In the genomic region with DNA sequence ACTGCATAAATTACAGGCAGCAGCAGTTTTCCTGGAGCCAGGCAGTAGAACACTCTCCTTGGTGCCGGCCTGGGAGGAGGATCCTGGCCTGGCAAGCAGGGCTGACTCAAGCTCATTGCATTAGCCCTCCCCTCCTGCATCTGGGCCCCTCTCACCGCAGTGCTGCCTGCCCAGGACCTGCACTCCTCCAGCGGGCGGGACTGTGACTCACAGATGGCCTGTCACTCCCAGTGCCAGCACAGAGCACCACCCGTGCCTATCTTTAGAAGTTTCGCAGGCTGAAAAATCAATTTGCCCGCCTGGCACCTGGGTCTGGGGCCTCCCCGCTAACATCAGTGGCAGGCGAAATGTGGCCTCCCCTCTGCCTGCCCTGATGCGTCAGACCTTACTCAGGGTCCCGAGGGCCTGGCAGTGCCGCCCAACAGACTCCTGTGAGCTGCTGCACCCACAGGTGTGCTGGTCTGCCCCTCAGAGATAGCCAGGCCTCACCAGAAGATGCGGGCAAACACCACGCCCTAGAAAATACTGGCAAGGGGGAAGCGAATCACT, we compare ENCODE assay signal across 9 cellular contexts.
DNase-seq lines count a peak whose midpoint lies in the region; ATAC-seq and TF ChIP-seq lines count a peak whose summit lies in the region.
"Had no signal": no experiment of that assay in that cellular context is flagged by ENCODE, and none has a peak within 500 bp of the region (broad histone marks: within the 10 kb centered on the region; RNA-seq: fewer than 3 reads in every experiment).

No MANE protein-coding gene starts in this region.

- DNase-seq in Calu3 (peak; percentile 91), NCI-H2171 treated with DMSO at 0.1 percent for 48 hours (lab: John Stamatoyannopoulos, UW) (peak; percentile 69), ecto neural progenitor cell (ENCODE audit: low spot score) (peak; percentile 56)
- no peak for DNase-seq in activated T-cell treated with anti-CD3 and anti-CD28 coated beads, Interleukin-2, amount 50 U/mL, for 1 hour

- no peak for TF ChIP-seq CTCF in Calu3 (IDR thresholded peaks at IDR 0.05; ENCODE audit: unreplicated experiment)
- TF ChIP-seq CTCF in nephron (IDR thresholded peaks at IDR 0.05; ENCODE audit: unreplicated experiment in 3 of 3): no peak

- no peak for ATAC-seq in HG03457 (IDR thresholded peaks at IDR 0.05; ENCODE audit: unreplicated experiment)
- no peak for ATAC-seq in HG03460 (IDR thresholded peaks at IDR 0.05; ENCODE audit: unreplicated experiment)
- ATAC-seq in HG03565 (IDR thresholded peaks at IDR 0.05; ENCODE audit: unreplicated experiment): no peak

- peaks cover 12% of the 10 kb centered on the region for H3K27me3 Mint-ChIP-seq in Calu3 (ENCODE audit: unreplicated experiment)
- H3K27me3 Mint-ChIP-seq in nephron (ENCODE audit: low read depth): no peaks in the 10 kb centered on the region

- BruUV-seq in Calu3 (replicated peaks; lab: Mats Ljungman, UMichigan): no TSS peak

- H3K27ac Mint-ChIP-seq in Calu3 (ENCODE audit: unreplicated experiment) (no peak overlapping the region), nephron (peak overlapping the region; percentile 34 to 73 (median 50))
- H3K27ac Mint-ChIP-seq: memory B cell had no signal

- H3K9me3 Mint-ChIP-seq in Calu3 (ENCODE audit: low read depth, unreplicated experiment): no peaks in the 10 kb centered on the region
- no peaks in the 10 kb centered on the region for H3K9me3 Mint-ChIP-seq in nephron
- H3K9me3 Mint-ChIP-seq: memory B cell had no signal

- CTCF ChIA-PET in Calu3 (lab: Charles Lee): interaction anchor here (0.7 to 2.4 kb wide), 3 partner anchors 8 to 11 kb away, joined by 3 to 8 read pairs (median 3); no protein-coding TSS in a partner anchor

- H3K4me3 Mint-ChIP-seq in Calu3 (ENCODE audit: low read depth, unreplicated experiment): peak overlapping the region; percentile 33
- H3K4me3 Mint-ChIP-seq in nephron: no peak overlapping the region
- H3K4me3 Mint-ChIP-seq: memory B cell had no signal

- H3K4me1 Mint-ChIP-seq in Calu3 (ENCODE audit: low read depth, unreplicated experiment): peaks cover 30% of the 10 kb centered on the region
- H3K4me1 Mint-ChIP-seq in nephron: peaks cover 58% of the 10 kb centered on the region
- H3K4me1 Mint-ChIP-seq: memory B cell had no signal

- intact Hi-C loops in Calu3 (cut with micrococcal nuclease; ENCODE audit: unreplicated experiment): loop anchor here (5.0 kb wide), 2 partner anchors 122 to 128 kb away; no protein-coding TSS in a partner anchor

- H3K36me3 Mint-ChIP-seq in Calu3 (ENCODE audit: insufficient read depth, unreplicated experiment): peaks cover 4% of the 10 kb centered on the region
- no peaks in the 10 kb centered on the region for H3K36me3 Mint-ChIP-seq in nephron (ENCODE audit: low read depth)
- H3K36me3 Mint-ChIP-seq: memory B cell had no signal
